Comparison of ENCODE assay signal across 8 cellular contexts in the genomic region with DNA sequence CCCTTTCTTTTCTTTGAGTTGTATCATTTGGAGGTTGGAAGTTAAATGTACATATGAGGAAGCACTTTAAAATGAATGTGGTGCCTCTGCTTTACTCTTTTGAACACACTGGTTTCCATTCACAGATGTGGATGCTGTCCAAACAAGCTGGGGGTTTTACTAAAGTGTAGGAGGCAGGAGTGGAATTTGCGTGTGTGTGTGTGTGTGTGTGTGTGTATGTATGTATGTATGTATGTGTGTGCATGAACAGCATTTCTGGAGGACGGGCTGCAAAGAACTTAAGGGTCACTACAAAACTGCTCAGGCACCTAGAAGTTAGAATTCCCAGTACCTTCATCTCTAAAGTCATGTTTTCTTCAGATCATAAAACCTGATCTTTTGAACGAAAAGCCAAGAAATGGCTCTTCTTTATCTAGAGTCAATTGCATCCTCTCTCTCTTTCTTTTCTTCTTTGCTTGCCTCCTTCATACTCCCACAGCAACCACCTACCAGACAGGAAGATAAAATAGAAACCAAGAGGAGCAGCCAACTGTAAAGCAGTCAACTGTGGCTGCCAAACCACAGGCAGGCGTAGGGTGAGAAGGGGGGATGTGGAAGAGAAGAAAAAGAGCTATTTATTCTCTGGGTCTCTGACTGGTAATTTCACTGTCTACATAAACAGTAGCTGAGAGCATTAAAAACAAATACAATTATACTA.
DNase-seq lines count a peak whose midpoint lies in the region; ATAC-seq and TF ChIP-seq lines count a peak whose summit lies in the region.

No MANE protein-coding gene starts in this region.

- no peak for TF ChIP-seq POLR2A in right lobe of liver (IDR thresholded peaks at IDR 0.05)

- peak overlapping the region; percentile 59 for H3K4me2 ChIP-seq in DND-41 (ENCODE audit: insufficient read depth, low read length)

- peaks cover 1% of the 10 kb centered on the region for H3K36me3 Mint-ChIP-seq in activated CD8-positive, alpha-beta T cell treated with anti-CD3 and anti-CD28 coated beads, Interleukin-2, amount 10 ng/mL, durations not matched to agents 7 days and 5 days (ENCODE audit: low read depth)

- H3K9me3 Mint-ChIP-seq in activated CD8-positive, alpha-beta T cell treated with anti-CD3 and anti-CD28 coated beads, Interleukin-2, amount 10 ng/mL, durations not matched to agents 7 days and 5 days (ENCODE audit: insufficient read depth) = peaks cover 5% of the 10 kb centered on the region

- H3K4me3 ChIP-seq in DND-41 (ENCODE audit: low read depth in 1 of 2, low read length in 2 of 2) = peak overlapping the region in 1 of 2 experiments; percentile 41; a peak in 2 of 4 replicates
- no peak overlapping the region for H3K4me3 ChIP-seq in right lobe of liver

- H3K4me1 ChIP-seq in DND-41 (ENCODE audit: insufficient read depth, low read length) = peaks cover 60% of the 10 kb centered on the region
- peaks cover 0 to 30% (median 10%) of the 10 kb centered on the region in 4 donors for H3K4me1 ChIP-seq in right lobe of liver

- DNase-seq in DND-41 (peak; percentile 87), GM20000 (ENCODE audit: low spot score) (peak; percentile 17), superior temporal gyrus (ENCODE audit: extremely low spot score) (no peak), right lobe of liver (no peak), amniotic stem cell (lab: John Stamatoyannopoulos, UW) (no peak)
- DNase-seq in activated CD8-positive, alpha-beta T cell treated with anti-CD3 and anti-CD28 coated beads, Interleukin-2, amount 10 ng/mL, durations not matched to agents 7 days and 5 days = peak; percentile 74
- peak; percentile 21 for DNase-seq in stimulated activated CD4-positive, alpha-beta T cell treated with anti-CD3 and anti-CD28 coated beads, Interleukin-12 subunit alpha, Interleukin-12 subunit beta, amount 100 ng/mL, for 4 hours

- H3K4me3 Mint-ChIP-seq in activated CD8-positive, alpha-beta T cell treated with anti-CD3 and anti-CD28 coated beads, Interleukin-2, amount 10 ng/mL, durations not matched to agents 7 days and 5 days = peak overlapping the region; percentile 43

- no peaks in the 10 kb centered on the region for H4K20me1 ChIP-seq in DND-41 (ENCODE audit: insufficient read depth, low read length)

- ATAC-seq in DND-41 (ENCODE audit: insufficient read depth, low read depth) (peak; percentile 93), HG03520 (IDR thresholded peaks at IDR 0.05; ENCODE audit: unreplicated experiment) (peak; percentile 86), right lobe of liver (no peak)
- ATAC-seq in activated CD8-positive, alpha-beta T cell treated with anti-CD3 and anti-CD28 coated beads, Interleukin-2, amount 10 ng/mL, durations not matched to agents 7 days and 5 days = peak; percentile 93

- intact Hi-C loops in right lobe of liver (cut with DNase I) = no loop called here

- peak overlapping the region; percentile 53 for H3K9ac ChIP-seq in DND-41 (ENCODE audit: low read depth, low read length)

- H3K79me2 ChIP-seq in DND-41 (ENCODE audit: insufficient read depth, low read length) = no peaks in the 10 kb centered on the region

- H3K9me3 ChIP-seq in DND-41 (ENCODE audit: insufficient read depth, low read length, severe bottlenecking) = no peaks in the 10 kb centered on the region
- H3K9me3 ChIP-seq in right lobe of liver = no peaks in the 10 kb centered on the region

- H3K27ac ChIP-seq in DND-41 (ENCODE audit: low read length) (peak overlapping the region; percentile 94), right lobe of liver (no peak overlapping the region)

- peaks cover 46% of the 10 kb centered on the region for H3K4me1 Mint-ChIP-seq in activated CD8-positive, alpha-beta T cell treated with anti-CD3 and anti-CD28 coated beads, Interleukin-2, amount 10 ng/mL, durations not matched to agents 7 days and 5 days (ENCODE audit: low read depth)

- peak overlapping the region; percentile 74 for H3K27ac Mint-ChIP-seq in activated CD8-positive, alpha-beta T cell treated with anti-CD3 and anti-CD28 coated beads, Interleukin-2, amount 10 ng/mL, durations not matched to agents 7 days and 5 days

- TF ChIP-seq CTCF in DND-41 (IDR thresholded peaks at IDR 0.05; ENCODE audit: borderline replicate concordance, extremely low read depth, low read length, poor library complexity, severe bottlenecking) (no peak), GM20000 (IDR thresholded peaks at IDR 0.05; ENCODE audit: extremely low read depth, missing control alignments) (no peak), right lobe of liver (IDR thresholded peaks at IDR 0.05) (no peak)

- CTCF ChIA-PET in activated CD8-positive, alpha-beta T cell treated with anti-CD3 and anti-CD28 coated beads, Interleukin-2, amount 10 ng/mL, durations not matched to agents 7 days and 5 days (lab: Charles Lee) = interaction anchor here (0.7 to 1.4 kb wide), 3 partner anchors 40 to 181 kb away, joined by 3 to 7 read pairs (median 4); a partner anchor contains a TSS

- H3K36me3 ChIP-seq in DND-41 (ENCODE audit: insufficient read depth, low read length) (no peaks in the 10 kb centered on the region), right lobe of liver (no peaks in the 10 kb centered on the region)

- POLR2A ChIA-PET in activated CD8-positive, alpha-beta T cell treated with anti-CD3 and anti-CD28 coated beads, Interleukin-2, amount 10 ng/mL, durations not matched to agents 7 days and 5 days (lab: Charles Lee) = interaction anchor here (0.6 to 1.6 kb wide), 2 partner anchors 177 to 179 kb away, joined by 3 to 4 read pairs; a partner anchor contains a TSS

- no peaks in the 10 kb centered on the region for H3K27me3 ChIP-seq in DND-41 (ENCODE audit: insufficient read depth, low read length, poor library complexity)
- no peaks in the 10 kb centered on the region for H3K27me3 ChIP-seq in right lobe of liver

- H3K27me3 Mint-ChIP-seq in activated CD8-positive, alpha-beta T cell treated with anti-CD3 and anti-CD28 coated beads, Interleukin-2, amount 10 ng/mL, durations not matched to agents 7 days and 5 days (ENCODE audit: low read depth) = no peaks in the 10 kb centered on the region

- peak overlapping the region; percentile 69 for H2AFZ ChIP-seq in DND-41 (ENCODE audit: low read depth, low read length)

- 48% methylated on average over 4 of the region's 4 CpGs for WGBS in right lobe of liver (ENCODE audit: insufficient coverage, low coverage, low lambda C conversion rate, missing lambda C conversion rate)

Comparison
In these comparisons a context has a peak if more than half of its experiments do, and no peak if none do; other contexts are left out.
1. ATAC-seq: peak in DND-41 (single experiment), HG03520 (single experiment) and activated CD8-positive, alpha-beta T cell treated with anti-CD3 and anti-CD28 coated beads, Interleukin-2, amount 10 ng/mL, durations not matched to agents 7 days and 5 days (single experiment); none in right lobe of liver (0 of 4).
2. DNase-seq: peak in DND-41 (single experiment), GM20000 (single experiment), activated CD8-positive, alpha-beta T cell treated with anti-CD3 and anti-CD28 coated beads, Interleukin-2, amount 10 ng/mL, durations not matched to agents 7 days and 5 days (single experiment) and stimulated activated CD4-positive, alpha-beta T cell treated with anti-CD3 and anti-CD28 coated beads, Interleukin-12 subunit alpha, Interleukin-12 subunit beta, amount 100 ng/mL, for 4 hours (single experiment); none in superior temporal gyrus (single experiment), right lobe of liver (0 of 3) and amniotic stem cell (single experiment).